Comparison of ENCODE assay signal across 2 cellular contexts in genomic region chr20:37349517-37350491, GRCh38.
A peak's percentile ranks its signal among the peaks of the same experiment; 100 is the strongest.
TF ChIP-seq lines count a peak whose summit lies in the region.

No MANE protein-coding gene starts in this region.

TF ChIP-seq in HEK293, 187 proteins besides CTCF, POLR2A, EP300 and RAD21:
- TF ChIP-seq ZIC2 (tag by site-specific recombination; IDR thresholded peaks at IDR 0.05): peak; percentile 40
- no peak for TF ChIP-seq ZNF112 (tag by site-specific recombination; IDR thresholded peaks at IDR 0.05)
- 0 out of 2 replicates have a peak, but pooled peaks have one; percentile 16 for TF ChIP-seq GLIS2 (tag by site-specific recombination; IDR thresholded peaks at IDR 0.05)

TF ChIP-seq in K562, 482 proteins besides CTCF, POLR2A, EP300 and RAD21:
- TF ChIP-seq KDM1A (IDR thresholded peaks at IDR 0.05): peak in 1 of 2 experiments; percentile 35; a peak in 1 of 4 replicates
- peak; percentile 43; the same call in 1 of the 2 replicates for TF ChIP-seq ZKSCAN1 (IDR thresholded peaks at IDR 0.05; ENCODE audit: low read depth, low read length)
- no peak for TF ChIP-seq MBD1 (CRISPR knock-in tag; IDR thresholded peaks at IDR 0.05)
